8 cellular contexts compared by ENCODE assay signal in the genomic region with DNA sequence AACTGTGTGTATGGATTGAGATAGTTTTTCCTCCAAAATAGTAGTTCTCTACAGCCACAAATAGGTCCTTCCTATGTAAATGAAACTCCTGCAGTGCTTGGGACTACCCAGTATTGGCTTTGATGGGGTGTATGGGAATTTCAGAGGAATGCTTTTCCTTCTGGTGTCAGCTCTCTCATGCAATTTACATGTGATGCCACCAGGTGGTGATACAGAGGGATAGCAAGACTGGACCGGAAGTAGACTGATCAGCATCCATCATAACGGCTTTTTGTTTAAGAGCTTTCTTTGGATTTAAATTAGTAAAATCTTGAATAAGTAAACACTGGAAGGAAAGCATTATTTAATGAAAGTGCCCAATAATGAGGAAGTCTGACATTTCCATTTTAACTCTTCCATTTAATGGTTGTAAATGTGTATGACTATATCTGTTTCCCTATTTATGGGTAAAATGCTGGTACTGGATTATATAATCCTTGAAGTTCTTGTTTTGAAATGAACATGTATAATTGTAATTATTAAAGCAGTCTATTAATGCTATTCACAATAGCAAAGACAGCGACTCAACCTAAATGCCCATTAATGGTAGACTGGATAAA.
DNase-seq lines count a peak whose midpoint lies in the region; ATAC-seq and TF ChIP-seq lines count a peak whose summit lies in the region.

No MANE protein-coding gene starts in this region.

- no peaks in the 10 kb centered on the region for H3K27me3 Mint-ChIP-seq in nephron progenitor cell (ENCODE audit: low read depth, poor library complexity)

- H3K4me3 Mint-ChIP-seq in nephron progenitor cell: no peak overlapping the region

- H3K9me3 Mint-ChIP-seq in nephron progenitor cell: no peaks in the 10 kb centered on the region

- H3K36me3 Mint-ChIP-seq in nephron progenitor cell (ENCODE audit: low read depth): no peaks in the 10 kb centered on the region

- in situ Hi-C loops in KBM-7 (cut with MboI; ENCODE audit: low pct_unique_long_range_greater_than_20kb, low sequenced_read_pairs): no loop called here

- H3K4me3 ChIP-seq in WI38 (ENCODE audit: low read depth, low read length): no peak overlapping the region

- H3K27ac Mint-ChIP-seq in nephron progenitor cell: no peak overlapping the region

- ATAC-seq in GM19324 (IDR thresholded peaks at IDR 0.05; ENCODE audit: low FRiP score, unreplicated experiment): no peak

- H3K4me1 Mint-ChIP-seq in nephron progenitor cell: peaks cover 20% of the 10 kb centered on the region

- DNase-seq in NCI-H2107 treated with DMSO at 0.1 percent for 48 hours (lab: John Stamatoyannopoulos, UW; ENCODE audit: unreplicated experiment) (peak; percentile 85), NCI-H2107 (lab: John Stamatoyannopoulos, UW) (no peak), KBM-7 (peak; percentile 27), nephron progenitor cell (no peak), C1 segment of cervical spinal cord (lab: John Stamatoyannopoulos, UW) (no peak), Ammon's horn (ENCODE audit: low spot score) (no peak)

- TF ChIP-seq CTCF in WI38 (IDR thresholded peaks at IDR 0.05; ENCODE audit: low read depth, low read length) (peak; percentile 16; the same call in 1 of the 2 replicates), nephron progenitor cell (IDR thresholded peaks at IDR 0.05) (peak; percentile 39)

Comparison
In these comparisons a context has a peak if more than half of its experiments do, and no peak if none do; other contexts are left out.
1. DNase-seq: peak in NCI-H2107 treated with DMSO at 0.1 percent for 48 hours (single experiment) and KBM-7 (single experiment); none in NCI-H2107 (single experiment), nephron progenitor cell (single experiment), C1 segment of cervical spinal cord (0 of 14) and Ammon's horn (single experiment).